In genomic region chr14:104691546-104692260, GRCh38 we compare ENCODE assay signal across 1 cellular context.
TF ChIP-seq lines count a peak whose summit lies in the region.

No MANE protein-coding gene starts in this region.

TF ChIP-seq in H1, 55 proteins besides CTCF, POLR2A, EP300 and RAD21:
- no peak for TF ChIP-seq POU5F1 (IDR thresholded peaks at IDR 0.05; ENCODE audit: low read depth, low read length)
- TF ChIP-seq BRCA1 (IDR thresholded peaks at IDR 0.05; ENCODE audit: low read depth, low read length): no peak
- no peak for TF ChIP-seq SUZ12 (IDR thresholded peaks at IDR 0.05; ENCODE audit: low read length)
- TF ChIP-seq CHD7 (IDR thresholded peaks at IDR 0.05; ENCODE audit: insufficient replicate concordance, low read length): no peak
- no peak for TF ChIP-seq BACH1 (IDR thresholded peaks at IDR 0.05; ENCODE audit: low read length)
- no peak for TF ChIP-seq ZNF274 (IDR thresholded peaks at IDR 0.05; ENCODE audit: borderline replicate concordance, extremely low read depth, low read length)
- TF ChIP-seq CEBPB (IDR thresholded peaks at IDR 0.05; ENCODE audit: low read depth, low read length): no peak
- no peak for TF ChIP-seq NRF1 (IDR thresholded peaks at IDR 0.05; ENCODE audit: low read depth, low read length)
- TF ChIP-seq BCL11A (IDR thresholded peaks at IDR 0.05; ENCODE audit: low read depth in 2 of 2, low read length in 2 of 2): no peak
- no peak for TF ChIP-seq TAF7 (optimal IDR thresholded peaks at IDR 0.05; ENCODE audit: borderline replicate concordance, low read depth, low read length)
- TF ChIP-seq CBX5 (IDR thresholded peaks at IDR 0.05; ENCODE audit: low read depth, low read length): no peak
- no peak for TF ChIP-seq JUND (IDR thresholded peaks at IDR 0.05; ENCODE audit: low read length)
- TF ChIP-seq CBX8 (IDR thresholded peaks at IDR 0.05; ENCODE audit: borderline replicate concordance, low read depth, low read length): no peak
- TF ChIP-seq TCF12 (IDR thresholded peaks at IDR 0.05; ENCODE audit: low read depth, low read length): no peak
- no peak for TF ChIP-seq HDAC2 (IDR thresholded peaks at IDR 0.05; ENCODE audit: borderline replicate concordance in 1 of 2, low read depth in 2 of 2, low read length in 2 of 2)
- TF ChIP-seq CTBP2 (IDR thresholded peaks at IDR 0.05; ENCODE audit: borderline replicate concordance, insufficient read depth, insufficient read length, low read length): no peak
- TF ChIP-seq USF2 (IDR thresholded peaks at IDR 0.05; ENCODE audit: low read length): no peak
- no peak for TF ChIP-seq GABPA (IDR thresholded peaks at IDR 0.05; ENCODE audit: borderline replicate concordance, insufficient read depth, low read length)
- no peak for TF ChIP-seq MAFK (IDR thresholded peaks at IDR 0.05; ENCODE audit: low read depth, low read length)
- no peak for TF ChIP-seq SP4 (IDR thresholded peaks at IDR 0.05; ENCODE audit: low read length)
TF ChIP-seq in H1: peak in this region for 0.
